2 cellular contexts compared by ENCODE assay signal in genomic region chr7:13274205-13274604, GRCh38.
DNase-seq lines count a peak whose midpoint lies in the region; ATAC-seq, FAIRE-seq and TF ChIP-seq lines count a peak whose summit lies in the region.
"Not testable (repeated sequence)": the region's sequence is repeated elsewhere in the genome, so short reads cannot be mapped to it uniquely, and the experiment has no call there.

No MANE protein-coding gene starts in this region.

- not testable (repeated sequence) for H3K9me3 ChIP-seq in K562 (replicated peaks; ENCODE audit: control insufficient read depth, insufficient read depth, low read depth, low read length); HepG2 (ENCODE audit: low read length)

- peak overlapping the region; percentile 46; the same call in 1 of the 2 replicates for H2AFZ ChIP-seq in K562 (ENCODE audit: low read depth, low read length)
- H2AFZ ChIP-seq in HepG2 (ENCODE audit: low read length) = not testable (repeated sequence)

- H3K27me3 ChIP-seq in K562 (ENCODE audit: control insufficient read depth in 2 of 2, insufficient read depth in 2 of 2, low read length in 2 of 2); HepG2 (ENCODE audit: control insufficient read depth in 1 of 2, insufficient read depth in 2 of 2, low read length in 2 of 2): not testable (repeated sequence)

- intact Hi-C loops in K562 (cut with micrococcal nuclease); HepG2 (cut with micrococcal nuclease; ENCODE audit: unreplicated experiment): not testable (repeated sequence)

- H3K27ac ChIP-seq in K562 (ENCODE audit: extremely low read depth, low read depth, low read length); HepG2 (ENCODE audit: extremely low read length, insufficient read depth, low read length): not testable (repeated sequence)

- not testable (repeated sequence) for TF ChIP-seq EP300 in K562 (IDR thresholded peaks at IDR 0.05; ENCODE audit: low read length); HepG2 (IDR thresholded peaks at IDR 0.05; ENCODE audit: low read depth in 2 of 2, low read length in 2 of 2); HepG2 (CRISPR knock-in tag; IDR thresholded peaks at IDR 0.05; ENCODE audit: borderline replicate concordance)

- H3K4me1 ChIP-seq in K562 (replicated peaks in 1 of 2; ENCODE audit: control insufficient read depth in 2 of 2, insufficient read depth in 2 of 2, low read length in 2 of 2); HepG2 (ENCODE audit: insufficient read depth, low read length): not testable (repeated sequence)

- in situ Hi-C loops in K562 (cut with MboI) = not testable (repeated sequence)
- in situ Hi-C loops in HepG2 (cut with HindIII; ENCODE audit: extremely low pct_ligation_motif_present, low pct_unique_long_range_greater_than_20kb) = loop anchor here (10.0 kb wide), 1 partner anchor 1421 kb away; no protein-coding TSS in a partner anchor

- 21% methylated on average over 8 of the region's 9 CpGs for WGBS in K562 (ENCODE audit: insufficient coverage, low coverage, missing lambda C conversion rate)
- WGBS in HepG2 (ENCODE audit: low lambda C conversion rate) = 37% methylated on average over 8 of the region's 9 CpGs

- H4K20me1 ChIP-seq in K562 (replicated peaks; ENCODE audit: control insufficient read depth, insufficient read depth, low read length); HepG2 (ENCODE audit: insufficient read depth, low read length): not testable (repeated sequence)

- not testable (repeated sequence) for H3K36me3 ChIP-seq in K562 (ENCODE audit: control insufficient read depth, insufficient read depth, low read length); HepG2 (replicated peaks in 1 of 2; ENCODE audit: control insufficient read depth in 1 of 2, insufficient read depth in 2 of 2, low read length in 2 of 2)

- not testable (repeated sequence) for TF ChIP-seq POLR2A in K562 (conservative IDR thresholded peaks at IDR 0.05); HepG2 (IDR thresholded peaks at IDR 0.05; ENCODE audit: insufficient read depth in 1 of 2, low read depth in 2 of 2, low read length in 2 of 2)

- H3K9me1 ChIP-seq in K562 (ENCODE audit: control insufficient read depth, insufficient read depth, low read length) = not testable (repeated sequence)

- H3K4me2 ChIP-seq in K562 (ENCODE audit: insufficient read depth, low read length) = peak overlapping the region; percentile 49; the same call in 1 of the 2 replicates
- not testable (repeated sequence) for H3K4me2 ChIP-seq in HepG2 (ENCODE audit: low read depth, low read length)

- TF ChIP-seq RAD21 in K562 (CRISPR knock-in tag; conservative IDR thresholded peaks at IDR 0.05 in 1 of 2, IDR thresholded peaks at IDR 0.05 in 1 of 2); HepG2 (CRISPR knock-in tag; IDR thresholded peaks at IDR 0.05): not testable (repeated sequence)

- CTCF ChIA-PET in K562 (lab: Yijun Ruan, JAX; ENCODE audit: low intra/inter-chr PET ratio); HepG2 (lab: Yijun Ruan, JAX; ENCODE audit: low intra/inter-chr PET ratio, low total read pairs): not testable (repeated sequence)

- not testable (repeated sequence) for ATAC-seq in K562, HepG2

- H3K79me2 ChIP-seq in K562 (ENCODE audit: control insufficient read depth, insufficient read depth, low read length); HepG2 (ENCODE audit: insufficient read depth, low read length): not testable (repeated sequence)

- not testable (repeated sequence) for FAIRE-seq in K562 (lab: Jason Lieb, UNC); HepG2 (lab: Jason Lieb, UNC)

- H3K4me3 ChIP-seq in K562; HepG2 (replicated peaks in 1 of 3; ENCODE audit: insufficient read depth in 1 of 3, low read depth in 2 of 3, low read length in 3 of 3): not testable (repeated sequence)

- POLR2A ChIA-PET in K562 (lab: Yijun Ruan, JAX); HepG2 (lab: Yijun Ruan, JAX): not testable (repeated sequence)

- TF ChIP-seq CTCF in K562 (IDR thresholded peaks at IDR 0.05 in 2 of 3, conservative IDR thresholded peaks at IDR 0.05 in 1 of 3; ENCODE audit: insufficient read depth in 2 of 3, low read depth in 1 of 3, low read length in 3 of 3); HepG2 (CRISPR knock-in tag; IDR thresholded peaks at IDR 0.05): not testable (repeated sequence)

- DNase-seq in K562 (ENCODE audit: extremely low read depth in 1 of 4, low spot score in 3 of 4); HepG2 (ENCODE audit: low spot score): not testable (repeated sequence)

- not testable (repeated sequence) for H3K9ac ChIP-seq in K562 (ENCODE audit: insufficient read depth in 1 of 2, low read depth in 2 of 2, low read length in 2 of 2); HepG2 (ENCODE audit: insufficient read depth, low read depth, low read length)

- not testable (repeated sequence) for BruUV-seq in K562 (replicated peaks; lab: Mats Ljungman, UMichigan); HepG2 (replicated peaks; lab: Mats Ljungman, UMichigan)

TF ChIP-seq in HepG2, 621 proteins besides CTCF, POLR2A, EP300 and RAD21:
- TF ChIP-seq ZNF281 (CRISPR knock-in tag; IDR thresholded peaks at IDR 0.05; ENCODE audit: borderline replicate concordance) (peak; percentile 66; the same call in 1 of the 2 replicates), FOXA1 (CRISPR knock-in tag; IDR thresholded peaks at IDR 0.05) (peak; percentile 34; the same call in 1 of the 2 replicates)
- not testable (repeated sequence) for TF ChIP-seq FOXA1 (IDR thresholded peaks at IDR 0.05)
